Comparison of ENCODE assay signal across 8 cellular contexts in the genomic region with DNA sequence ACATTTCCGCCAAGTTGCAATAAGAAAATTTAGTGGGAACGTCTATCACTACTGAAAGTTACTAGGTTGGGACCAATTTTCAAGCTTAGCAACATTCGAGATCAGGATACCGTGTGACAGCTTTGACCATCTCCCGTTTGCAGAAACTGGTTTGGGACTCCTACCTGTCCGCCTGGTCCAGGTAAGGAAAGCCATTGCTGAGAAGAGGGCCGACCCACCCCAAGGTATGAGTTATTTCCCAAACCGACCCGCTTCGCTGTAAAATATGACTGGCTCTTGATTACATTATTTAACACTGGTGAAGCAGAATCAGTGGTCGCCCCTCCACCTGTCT. TPM values are rescaled to one million over a fixed set of nuclear protein-coding genes. Genes with fewer than 3 reads are reported as not detected.
A peak's percentile ranks its signal among the peaks of the same experiment; 100 is the strongest.
DNase-seq lines count a peak whose midpoint lies in the region; ATAC-seq and TF ChIP-seq lines count a peak whose summit lies in the region.

No MANE protein-coding gene starts in this region.

- DNase-seq in SJSA1 (ENCODE audit: low read depth in 1 of 2, low spot score in 2 of 2) (no peak), fibroblast of the aortic adventitia (ENCODE audit: low read depth) (no peak), skeletal muscle cell (ENCODE audit: low read depth) (no peak)

- ATAC-seq in GM18870 (IDR thresholded peaks at IDR 0.05; ENCODE audit: unreplicated experiment) (peak; percentile 21), GM19463 (IDR thresholded peaks at IDR 0.05; ENCODE audit: unreplicated experiment) (no peak), GM18907 (IDR thresholded peaks at IDR 0.05; ENCODE audit: unreplicated experiment) (no peak), HG02938 (IDR thresholded peaks at IDR 0.05; ENCODE audit: unreplicated experiment) (no peak), GM19467 (IDR thresholded peaks at IDR 0.05; ENCODE audit: unreplicated experiment) (no peak)

- H3K36me3 ChIP-seq in SJSA1, result no peaks in the 10 kb centered on the region; the same call in 1 of the 2 replicates

- TF ChIP-seq CTCF in fibroblast of the aortic adventitia (IDR thresholded peaks at IDR 0.05; ENCODE audit: insufficient read depth, low read length), result no peak

- peak overlapping the region; percentile 51 for H3K4me3 ChIP-seq in SJSA1
- peak overlapping the region; percentile 89 for H3K4me3 ChIP-seq in fibroblast of the aortic adventitia (ENCODE audit: low read depth, low read length)
- peak overlapping the region; percentile 73 for H3K4me3 ChIP-seq in skeletal muscle cell (ENCODE audit: low read depth, low read length)

- no peaks in the 10 kb centered on the region for H3K27me3 ChIP-seq in SJSA1 (replicated peaks)

- peaks cover 22% of the 10 kb centered on the region for H3K4me1 ChIP-seq in SJSA1 (replicated peaks)

- H3K9me3 ChIP-seq in SJSA1 (replicated peaks), result no peaks in the 10 kb centered on the region

- peak overlapping the region; percentile 84 for H3K27ac ChIP-seq in SJSA1

RNA-seq across cellular contexts. Expression of a gene that starts 0.3 kb away (rescaled TPM):
- total RNA-seq in SJSA1 (2014; rRNA removed; shearing (Covaris generic)), result 0.88 and 1.2 TPM in 2 replicates
- 0.18 and 4.2 TPM in 2 replicates for total RNA-seq in fibroblast of the aortic adventitia (ENCODE audit: low replicate concordance)

RNA-seq across cellular contexts. Expression of a gene that starts 0.3 kb away (rescaled TPM):
- 33.2 and 45.8 TPM in 2 replicates for total RNA-seq in SJSA1 (2014; rRNA removed; shearing (Covaris generic))
- 20.6 and 41.7 TPM in 2 replicates for total RNA-seq in fibroblast of the aortic adventitia (ENCODE audit: low replicate concordance)

RNA-seq across cellular contexts. Expression of a gene that starts 56.0 kb away (rescaled TPM):
- total RNA-seq in SJSA1 (2014; rRNA removed; shearing (Covaris generic)), result 13.3 and 18.7 TPM in 2 replicates
- total RNA-seq in fibroblast of the aortic adventitia (ENCODE audit: low replicate concordance), result 9.2 and 18.6 TPM in 2 replicates
